Comparison of ENCODE assay signal across 17 cellular contexts in genomic region chr20:24952376-24953203, GRCh38. TPM values are rescaled to one million over a fixed set of nuclear protein-coding genes. Genes with fewer than 3 reads are reported as not detected.
DNase-seq lines count a peak whose midpoint lies in the region; ATAC-seq and TF ChIP-seq lines count a peak whose summit lies in the region.
"Had no signal": no experiment of that assay in that cellular context is flagged by ENCODE, and none has a peak within 500 bp of the region (broad histone marks: within the 10 kb centered on the region; RNA-seq: fewer than 3 reads in every experiment).

No MANE protein-coding gene starts in this region.

- no peak overlapping the region for H2AFZ ChIP-seq in DND-41 (ENCODE audit: low read depth, low read length)

- peak overlapping the region in 5 of 7 donors; percentile 45 to 88 (median 64) for H3K27ac Mint-ChIP-seq in CD14-positive monocyte

- H3K79me2 ChIP-seq in DND-41 (ENCODE audit: insufficient read depth, low read length), result no peaks in the 10 kb centered on the region

- in situ Hi-C loops in GM13977 (cut with MboI; ENCODE audit: low pct_unique_long_range_greater_than_20kb, low sequenced_read_pairs, unreplicated experiment), result no loop called here

- no peak for ATAC-seq in DND-41 (ENCODE audit: insufficient read depth, low read depth)
- ATAC-seq in HG02970 (IDR thresholded peaks at IDR 0.05; ENCODE audit: low FRiP score, unreplicated experiment), result no peak

- H3K4me3 Mint-ChIP-seq in CD14-positive monocyte, result no peak overlapping the region

- peaks cover 17% of the 10 kb centered on the region for H3K36me3 ChIP-seq in DND-41 (ENCODE audit: insufficient read depth, low read length)

- no peaks in the 10 kb centered on the region for H3K9me3 ChIP-seq in DND-41 (ENCODE audit: insufficient read depth, low read length, severe bottlenecking)
- H3K9me3 ChIP-seq: Caco-2 had no signal

- intact Hi-C loops in CD14-positive monocyte (cut with micrococcal nuclease), result no loop called here

- no peak overlapping the region for H3K4me3 ChIP-seq in DND-41 (ENCODE audit: low read depth in 1 of 2, low read length in 2 of 2)

- H4K20me1 ChIP-seq in DND-41 (ENCODE audit: insufficient read depth, low read length), result peaks cover 11% of the 10 kb centered on the region

- peaks cover 0 to 9% (median 2%) of the 10 kb centered on the region in 3 donors for H3K27me3 Mint-ChIP-seq in CD14-positive monocyte (ENCODE audit: low read depth in 3 of 3)

- peaks cover 82% of the 10 kb centered on the region for H3K4me1 Mint-ChIP-seq in CD14-positive monocyte

- peaks cover 39% of the 10 kb centered on the region for H3K4me1 ChIP-seq in DND-41 (ENCODE audit: insufficient read depth, low read length)
- H3K4me1 ChIP-seq: Caco-2 had no signal

- TF ChIP-seq CTCF in CD14-positive monocyte (IDR thresholded peaks at IDR 0.05) (no peak), DND-41 (IDR thresholded peaks at IDR 0.05; ENCODE audit: borderline replicate concordance, extremely low read depth, low read length, poor library complexity, severe bottlenecking) (no peak), GM13977 (IDR thresholded peaks at IDR 0.05; ENCODE audit: extremely low read depth, insufficient read depth, missing control alignments) (no peak)

- H3K9ac ChIP-seq in DND-41 (ENCODE audit: low read depth, low read length), result no peak overlapping the region

- H3K27ac ChIP-seq in DND-41 (ENCODE audit: low read length), result no peak overlapping the region
- H3K27ac ChIP-seq: epithelial cell of prostate had no signal

- no peak overlapping the region for H3K4me2 ChIP-seq in DND-41 (ENCODE audit: insufficient read depth, low read length)

- peaks cover 1 to 6% (median 3%) of the 10 kb centered on the region in 7 donors for H3K9me3 Mint-ChIP-seq in CD14-positive monocyte

- H3K27me3 ChIP-seq in DND-41 (ENCODE audit: insufficient read depth, low read length, poor library complexity), result no peaks in the 10 kb centered on the region

- no peak for DNase-seq in CD14-positive monocyte (ENCODE audit: low spot score)
- peak; percentile 5 for DNase-seq in DND-41
- peak; percentile 51 for DNase-seq in activated CD8-positive, alpha-beta memory T cell treated with anti-CD3 and anti-CD28 coated beads, Interleukin-2, amount 50 U/mL, for 48 hours
- peak; percentile 83 for DNase-seq in mesenteric fat pad (ENCODE audit: low spot score)
- no peak for DNase-seq in HuH-7 (ENCODE audit: low spot score)
- DNase-seq in GM13977 (ENCODE audit: low spot score), result no peak
- DNase-seq: Caco-2; GOT3; hypothalamus; mammary epithelial cell; NCI-H1436; posterior cingulate gyrus; stimulated activated CD4-positive, alpha-beta T cell treated with anti-CD3 and anti-CD28 coated beads, Interleukin-4, amount 100 ng/mL, for 4 hours had no signal

- peaks cover 7 to 17% of the 10 kb centered on the region in 2 donors for H3K36me3 Mint-ChIP-seq in CD14-positive monocyte

RNA-seq across cellular contexts. Expression of gene CST7, which starts 3.5 kb away (rescaled TPM):
- 1 to 10 TPM; 1.8 to 3.2 TPM for polyA plus RNA-seq in CD14-positive monocyte
- 11.5 TPM for total RNA-seq in mesenteric fat pad
- total RNA-seq: bronchial epithelial cell, Caco-2, mammary epithelial cell, OCI-LY7 had no signal
- polyA plus RNA-seq: mammary epithelial cell had no signal

RNA-seq across cellular contexts. Expression of gene APMAP, which starts 40.0 kb away (rescaled TPM):
- 10 to 100 TPM; 73.2 to 74.0 TPM for polyA plus RNA-seq in CD14-positive monocyte
- 166 TPM for total RNA-seq in mesenteric fat pad

Comparison
In these comparisons a context has a peak if more than half of its experiments do, and no peak if none do; other contexts are left out.
1. DNase-seq: peak in DND-41 (single experiment), activated CD8-positive, alpha-beta memory T cell treated with anti-CD3 and anti-CD28 coated beads, Interleukin-2, amount 50 U/mL, for 48 hours (single experiment) and mesenteric fat pad (single experiment); none in CD14-positive monocyte (single experiment), HuH-7 (single experiment) and GM13977 (single experiment).